In the genomic region with DNA sequence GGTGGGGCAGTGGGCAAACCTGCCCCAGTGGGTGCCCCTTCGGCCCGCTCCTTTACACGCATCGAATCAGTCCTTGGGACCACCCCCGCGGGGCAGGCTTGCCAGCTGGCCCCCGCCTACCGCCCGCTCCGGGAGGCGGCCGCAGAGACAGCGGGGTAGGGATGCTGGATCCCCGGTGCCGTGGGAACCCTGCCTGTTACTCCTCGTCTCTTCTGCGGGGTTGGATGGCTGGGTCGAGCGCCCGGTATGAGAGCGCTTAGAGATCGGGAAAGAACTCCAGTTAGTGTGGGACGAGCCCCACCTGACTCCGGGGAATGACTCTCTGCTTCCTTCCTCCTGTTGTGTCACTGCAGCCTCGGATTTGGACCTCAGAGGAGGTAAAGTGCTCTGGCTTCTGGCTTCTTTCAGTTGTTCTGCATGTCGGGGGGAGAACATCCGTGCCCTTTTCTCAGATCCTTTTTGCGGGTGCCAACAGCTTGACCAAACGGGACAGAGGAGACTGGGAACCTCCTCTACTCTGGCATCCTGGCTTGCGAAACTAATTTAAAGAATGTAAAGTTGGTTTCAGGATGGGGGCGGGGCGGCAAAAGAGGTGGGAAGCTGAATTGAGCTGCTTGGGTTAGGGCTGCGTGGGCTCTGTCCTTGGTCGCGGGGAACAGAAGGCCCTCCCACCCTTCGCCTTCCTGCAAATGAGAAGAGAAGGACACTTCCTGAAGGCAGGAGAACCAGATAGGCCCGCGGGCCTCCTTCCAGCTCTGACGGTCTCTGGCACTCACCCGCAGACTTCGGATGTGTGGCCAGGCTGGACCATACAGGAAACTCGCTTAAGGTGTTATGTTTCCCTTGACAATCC, we compare ENCODE assay signal across 8 cellular contexts. TPM values are rescaled to one million over a fixed set of nuclear protein-coding genes. Genes with fewer than 3 reads are reported as not detected.
DNase-seq lines count a peak whose midpoint lies in the region; ATAC-seq and TF ChIP-seq lines count a peak whose summit lies in the region.

No MANE protein-coding gene starts in this region.

- no peak for TF ChIP-seq POLR2A in thyroid gland (IDR thresholded peaks at IDR 0.05)

- H3K9me3 ChIP-seq in SJSA1 (replicated peaks) (no peaks in the 10 kb centered on the region), endocrine pancreas (ENCODE audit: control insufficient read depth, low read length) (no peaks in the 10 kb centered on the region), thyroid gland (no peaks in the 10 kb centered on the region)

- H3K36me3 ChIP-seq in SJSA1 (peaks cover 50% of the 10 kb centered on the region), endocrine pancreas (ENCODE audit: control insufficient read depth, insufficient read depth, low read length) (no peaks in the 10 kb centered on the region), thyroid gland (peaks cover 0 to 1% of the 10 kb centered on the region in 2 donors)

- peak; percentile 98 for DNase-seq in EH (ENCODE audit: low read depth)
- DNase-seq in SJSA1 (ENCODE audit: low read depth in 1 of 2, low spot score in 2 of 2) = peak; percentile 55 to 61
- peak; percentile 34 for DNase-seq in medulla oblongata (ENCODE audit: extremely low spot score)
- DNase-seq in thyroid gland = peak; percentile 57 to 61
- no peak for DNase-seq in cerebellar cortex (ENCODE audit: low spot score)
- no peak for DNase-seq in cerebellar nuclear complex (lab: John Stamatoyannopoulos, UW)

- intact Hi-C loops in thyroid gland (cut with DNase I) = no loop called here

- H3K27ac ChIP-seq in SJSA1 (peak overlapping the region; percentile 64), thyroid gland (peak overlapping the region; percentile 37 to 89 (median 85))

- TF ChIP-seq CTCF in thyroid gland (IDR thresholded peaks at IDR 0.05) = no peak

- no peaks in the 10 kb centered on the region for H3K27me3 ChIP-seq in SJSA1 (replicated peaks)
- no peaks in the 10 kb centered on the region for H3K27me3 ChIP-seq in endocrine pancreas (ENCODE audit: control insufficient read depth, insufficient read depth, low read length)
- H3K27me3 ChIP-seq in thyroid gland = no peaks in the 10 kb centered on the region

- H3K4me3 ChIP-seq in SJSA1 (peak overlapping the region; percentile 72), endocrine pancreas (ENCODE audit: control insufficient read depth, insufficient read depth, low read length) (no peak overlapping the region), thyroid gland (replicated peaks in 1 of 3) (peak overlapping the region; percentile 25 to 74 (median 39))

- no peak for ATAC-seq in GM18502 (IDR thresholded peaks at IDR 0.05; ENCODE audit: poor library complexity, unreplicated experiment)

- 10% methylated on average over 28 to 42 of the region's 42 CpGs for WGBS in thyroid gland, 2 donors

- peaks cover 25% of the 10 kb centered on the region for H3K4me1 ChIP-seq in SJSA1 (replicated peaks)
- no peaks in the 10 kb centered on the region for H3K4me1 ChIP-seq in endocrine pancreas (ENCODE audit: control insufficient read depth, insufficient read depth, low read length)
- peaks cover 8 to 20% of the 10 kb centered on the region in 2 donors for H3K4me1 ChIP-seq in thyroid gland

- peak overlapping the region; percentile 31 for H3K9ac ChIP-seq in endocrine pancreas (ENCODE audit: control insufficient read depth, insufficient read depth, low read length)

RNA-seq across cellular contexts. Expression of gene LAYN, which starts 0.9 kb away (rescaled TPM):
- 94.6 and 104 TPM in 2 replicates for total RNA-seq in SJSA1 (2014; rRNA removed; shearing (Covaris generic))
- 10 to 100 TPM; 36.4 to 64.5 (median 49.3) TPM for total RNA-seq in thyroid gland

RNA-seq across cellular contexts. Expression of gene HOATZ, which starts 26.9 kb away (rescaled TPM):
- not detected in 2 replicates for total RNA-seq in SJSA1 (2014; rRNA removed; shearing (Covaris generic))
- total RNA-seq in thyroid gland = not detected

RNA-seq across cellular contexts. Expression of gene BTG4, which starts 29.2 kb away (rescaled TPM):
- total RNA-seq in SJSA1 (2014; rRNA removed; shearing (Covaris generic)) = 2.4 TPM in 1 of 2 replicates, not detected in the other
- total RNA-seq in thyroid gland = not detected

Comparison
In these comparisons a context has a peak if more than half of its experiments do, and no peak if none do; other contexts are left out.
1. DNase-seq: peak in EH (single experiment), SJSA1 (2 of 2), medulla oblongata (single experiment) and thyroid gland (2 of 2); none in cerebellar cortex (single experiment) and cerebellar nuclear complex (0 of 2).